ENCODE assay signal across 8 cellular contexts in genomic region chr3:126983653-126984390, GRCh38. TPM values are rescaled to one million over a fixed set of nuclear protein-coding genes. Genes with fewer than 3 reads are reported as not detected.
DNase-seq lines count a peak whose midpoint lies in the region; ATAC-seq and TF ChIP-seq lines count a peak whose summit lies in the region.

No MANE protein-coding gene starts in this region.

- no peaks in the 10 kb centered on the region for H3K36me3 ChIP-seq in Panc1 (ENCODE audit: control insufficient read depth, insufficient read depth, low read length)

- BruUV-seq in Panc1 (replicated peaks; lab: Mats Ljungman, UMichigan), result no TSS peak

- H3K4me1 Mint-ChIP-seq in activated CD4-positive, alpha-beta T cell treated with anti-CD3 and anti-CD28 coated beads for 36 hours, result peaks cover 20% of the 10 kb centered on the region

- TF ChIP-seq CTCF in Panc1 (IDR thresholded peaks at IDR 0.05) (no peak), astrocyte of the cerebellum (IDR thresholded peaks at IDR 0.05; ENCODE audit: low read depth, low read length, missing control alignments) (no peak)

- H3K9me3 ChIP-seq in Panc1 (ENCODE audit: control insufficient read depth, insufficient read depth, low read depth, low read length), result no peaks in the 10 kb centered on the region

- peak; percentile 60 for DNase-seq in activated CD4-positive, alpha-beta T cell treated with anti-CD3 and anti-CD28 coated beads for 36 hours
- no peak for DNase-seq in activated CD4-positive, alpha-beta T cell treated with anti-CD3 and anti-CD28 coated beads for 1 hour
- DNase-seq in Panc1 (ENCODE audit: low read depth, low spot score) (no peak), astrocyte of the cerebellum (ENCODE audit: low read depth) (no peak), iPS-NIHi7 (ENCODE audit: extremely low spot score) (peak; percentile 70), GM19240 (ENCODE audit: insufficient read length, low spot score) (no peak)
- peak; percentile 30 for DNase-seq in stimulated activated CD4-positive, alpha-beta T cell treated with anti-CD3 and anti-CD28 coated beads, Interleukin-1b, Interleukin-23, amount 100 ng/mL, for 48 hours

- H3K4me3 ChIP-seq in Panc1 (ENCODE audit: low read depth in 2 of 2, low read length in 2 of 2), result peak overlapping the region; percentile 51 to 75
- H3K4me3 ChIP-seq in astrocyte of the cerebellum (ENCODE audit: low read depth, low read length), result peak overlapping the region; percentile 74

- no peaks in the 10 kb centered on the region for H3K36me3 Mint-ChIP-seq in activated CD4-positive, alpha-beta T cell treated with anti-CD3 and anti-CD28 coated beads for 36 hours (ENCODE audit: low read depth)

- POLR2A ChIA-PET in activated CD4-positive, alpha-beta T cell treated with anti-CD3 and anti-CD28 coated beads for 36 hours (lab: Charles Lee), result interaction anchor here (0.5 to 0.8 kb wide), 2 partner anchors 10 to 331 kb away, joined by 3 read pairs; no protein-coding TSS in a partner anchor
- POLR2A ChIA-PET in Panc1 (lab: Charles Lee), result no interaction called here

- H3K27ac ChIP-seq in Panc1 (ENCODE audit: low read length), result peak overlapping the region; percentile 71

- no peaks in the 10 kb centered on the region for H3K9me3 Mint-ChIP-seq in activated CD4-positive, alpha-beta T cell treated with anti-CD3 and anti-CD28 coated beads for 36 hours (ENCODE audit: low read depth)

- intact Hi-C loops in activated CD4-positive, alpha-beta T cell treated with anti-CD3 and anti-CD28 coated beads for 36 hours (cut with DNase I, micrococcal nuclease), result loop anchor here (2.0 to 10.0 kb wide), 8 partner anchors 279 to 1069 kb away; partner anchors contain the start of genes CHCHD6 (in 1 of the 2), KLF15 (in 1 of the 2) and SLC41A3 (in 1 of the 2)
- intact Hi-C loops in Panc1 (cut with micrococcal nuclease; ENCODE audit: unreplicated experiment), result loop anchor here (5.0 kb wide), 3 partner anchors 232 to 473 kb away; no protein-coding TSS in a partner anchor

- ATAC-seq in activated CD4-positive, alpha-beta T cell treated with anti-CD3 and anti-CD28 coated beads for 36 hours, result no peak
- ATAC-seq in Panc1, result peak; percentile 8; the same call in 1 of the 2 replicates
- no peak for ATAC-seq in GM18873 (IDR thresholded peaks at IDR 0.05; ENCODE audit: low FRiP score, unreplicated experiment)

- peaks cover 40% of the 10 kb centered on the region for H3K4me1 ChIP-seq in Panc1 (ENCODE audit: control insufficient read depth, insufficient read depth, low read length)

- CTCF ChIA-PET in activated CD4-positive, alpha-beta T cell treated with anti-CD3 and anti-CD28 coated beads for 36 hours (lab: Charles Lee), result interaction anchor here (1.1 kb wide), 1 partner anchor 10 kb away, joined by 3 read pairs; no protein-coding TSS in a partner anchor
- CTCF ChIA-PET in Panc1 (lab: Charles Lee), result interaction anchor here (1.0 kb wide), 1 partner anchor 564 kb away, joined by 3 read pairs; no protein-coding TSS in a partner anchor

- H3K27ac Mint-ChIP-seq in activated CD4-positive, alpha-beta T cell treated with anti-CD3 and anti-CD28 coated beads for 36 hours, result no peak overlapping the region

- H3K27me3 Mint-ChIP-seq in activated CD4-positive, alpha-beta T cell treated with anti-CD3 and anti-CD28 coated beads for 36 hours, result no peaks in the 10 kb centered on the region

- in situ Hi-C loops in Panc1 (cut with HindIII; ENCODE audit: low pct_unique_long_range_greater_than_20kb, low sequenced_read_pairs) (no loop called here), astrocyte of the cerebellum (cut with HindIII; ENCODE audit: low sequenced_read_pairs) (no loop called here)

- no peaks in the 10 kb centered on the region for H3K27me3 ChIP-seq in Panc1 (ENCODE audit: control insufficient read depth, insufficient read depth, low read length)

- peak overlapping the region; percentile 51 for H3K4me3 Mint-ChIP-seq in activated CD4-positive, alpha-beta T cell treated with anti-CD3 and anti-CD28 coated beads for 36 hours

RNA-seq across cellular contexts. Expression of gene PLXNA1, which starts 0.9 kb away (rescaled TPM):
- 1 to 10 TPM; 6.7 to 8.8 TPM for total RNA-seq in activated CD4-positive, alpha-beta T cell treated with anti-CD3 and anti-CD28 coated beads for 36 hours
- total RNA-seq in Panc1 (2021; ENCODE audit: unreplicated experiment), result 80.6 TPM
- 128 TPM for polyA plus RNA-seq in Panc1 (2012; ENCODE audit: insufficient read length)

Comparison
In these comparisons a context has a peak if more than half of its experiments do, and no peak if none do; other contexts are left out.
1. DNase-seq: peak in activated CD4-positive, alpha-beta T cell treated with anti-CD3 and anti-CD28 coated beads for 36 hours (single experiment), iPS-NIHi7 (single experiment) and stimulated activated CD4-positive, alpha-beta T cell treated with anti-CD3 and anti-CD28 coated beads, Interleukin-1b, Interleukin-23, amount 100 ng/mL, for 48 hours (single experiment); none in activated CD4-positive, alpha-beta T cell treated with anti-CD3 and anti-CD28 coated beads for 1 hour (single experiment), Panc1 (single experiment), astrocyte of the cerebellum (single experiment) and GM19240 (single experiment).